1 cellular context compared by ENCODE assay signal in the genomic region with DNA sequence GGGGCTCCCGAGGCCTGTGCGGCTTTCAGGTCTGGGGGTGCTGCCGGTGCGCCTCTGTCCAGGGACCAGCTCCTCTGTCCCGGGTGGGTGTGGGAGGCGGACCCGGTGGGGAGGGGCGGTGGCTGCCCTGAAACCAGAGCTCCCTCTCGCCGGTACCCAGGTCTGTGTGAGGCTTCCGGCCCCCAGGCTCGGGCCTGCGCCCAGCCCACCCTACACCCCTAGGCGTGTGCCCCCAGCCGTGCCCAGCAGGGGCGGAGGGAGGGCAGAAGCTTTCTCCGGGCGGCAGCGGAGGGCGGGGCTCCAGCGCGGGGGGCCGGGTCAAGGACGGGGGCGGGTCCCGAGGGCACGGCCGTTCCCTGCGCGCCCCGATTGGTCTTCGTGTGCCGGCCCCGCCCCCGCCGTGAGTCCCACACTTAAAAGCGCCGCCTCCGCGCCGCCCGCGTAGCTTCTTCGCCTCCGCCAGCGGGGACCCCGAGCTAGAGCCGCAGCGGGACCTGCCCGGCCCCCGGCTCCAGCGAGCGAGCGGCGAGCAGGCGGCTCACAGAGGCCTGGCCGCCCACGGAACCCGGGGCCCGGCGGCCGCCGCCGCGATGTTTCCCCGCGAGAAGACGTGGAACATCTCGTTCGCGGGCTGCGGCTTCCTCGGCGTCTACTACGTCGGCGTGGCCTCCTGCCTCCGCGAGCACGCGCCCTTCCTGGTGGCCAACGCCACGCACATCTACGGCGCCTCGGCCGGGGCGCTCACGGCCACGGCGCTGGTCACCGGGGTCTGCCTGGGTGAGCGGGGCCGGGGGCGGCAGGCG.
TF ChIP-seq lines count a peak whose summit lies in the region.

No MANE protein-coding gene starts in this region.

TF ChIP-seq in IMR-90, 13 proteins besides CTCF, POLR2A, EP300 and RAD21:
- TF ChIP-seq FOS (IDR thresholded peaks at IDR 0.05; ENCODE audit: low read depth, low read length) (no peak), SMC3 (IDR thresholded peaks at IDR 0.05; ENCODE audit: low read depth, low read length) (no peak), MAFK (IDR thresholded peaks at IDR 0.05; ENCODE audit: low read depth, low read length) (no peak), MAZ (IDR thresholded peaks at IDR 0.05; ENCODE audit: borderline replicate concordance, low read depth, low read length) (peak; percentile 45; the same call in 1 of the 2 replicates), NFE2L2 (IDR thresholded peaks at IDR 0.05; ENCODE audit: low read depth, low read length) (no peak), MXI1 (IDR thresholded peaks at IDR 0.05; ENCODE audit: borderline replicate concordance, low read depth, low read length) (peak; percentile 91; the same call in 1 of the 2 replicates), CEBPB (IDR thresholded peaks at IDR 0.05; ENCODE audit: low read depth, low read length) (no peak), CHD1 (IDR thresholded peaks at IDR 0.05; ENCODE audit: low read depth, low read length) (no peak), RCOR1 (IDR thresholded peaks at IDR 0.05; ENCODE audit: insufficient replicate concordance, low read length) (no peak), RFX5 (IDR thresholded peaks at IDR 0.05; ENCODE audit: low read depth, low read length) (no peak), BHLHE40 (IDR thresholded peaks at IDR 0.05; ENCODE audit: low read depth, low read length) (no peak)
